In the genomic region with DNA sequence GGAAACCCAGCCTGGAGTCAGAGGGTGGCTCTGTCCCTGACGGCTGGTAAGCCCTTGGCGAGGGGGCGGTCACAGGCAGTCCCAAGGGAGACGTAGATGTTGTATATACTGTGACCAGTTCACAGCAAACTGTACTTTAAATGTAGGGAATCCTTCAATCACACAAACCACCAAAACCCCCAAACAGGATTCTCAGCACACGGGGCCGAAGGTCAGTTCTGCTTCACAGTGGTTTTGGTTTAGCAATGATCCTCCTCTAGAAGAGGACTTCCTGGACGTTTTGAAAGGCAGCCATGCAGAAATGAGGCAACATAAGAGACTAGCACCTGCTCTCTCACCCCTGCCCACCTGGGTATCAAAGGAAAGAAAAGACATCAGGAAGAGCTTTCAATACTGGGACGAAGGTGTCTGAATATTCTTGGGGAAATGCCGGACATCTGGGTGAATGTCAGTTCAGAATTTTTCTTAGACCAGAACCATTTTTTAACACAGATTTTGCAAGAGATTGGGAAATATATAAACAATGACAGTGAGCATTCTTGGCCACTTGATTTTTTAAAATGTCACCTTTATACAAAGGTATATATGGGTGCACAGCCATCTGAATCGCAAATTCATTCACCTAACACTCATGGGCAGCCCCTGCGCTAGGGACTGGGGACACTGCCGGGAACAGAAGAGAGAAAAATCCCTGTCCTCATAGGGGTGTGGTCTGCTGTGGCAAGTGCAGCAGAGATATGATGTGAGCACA, we compare ENCODE assay signal across 1 cellular context.
TF ChIP-seq lines count a peak whose summit lies in the region.

No MANE protein-coding gene starts in this region.

TF ChIP-seq in GM12878, 131 proteins besides CTCF, POLR2A, EP300 and RAD21 (continued from another document and continues in another):
- TF ChIP-seq, protein P1, sequence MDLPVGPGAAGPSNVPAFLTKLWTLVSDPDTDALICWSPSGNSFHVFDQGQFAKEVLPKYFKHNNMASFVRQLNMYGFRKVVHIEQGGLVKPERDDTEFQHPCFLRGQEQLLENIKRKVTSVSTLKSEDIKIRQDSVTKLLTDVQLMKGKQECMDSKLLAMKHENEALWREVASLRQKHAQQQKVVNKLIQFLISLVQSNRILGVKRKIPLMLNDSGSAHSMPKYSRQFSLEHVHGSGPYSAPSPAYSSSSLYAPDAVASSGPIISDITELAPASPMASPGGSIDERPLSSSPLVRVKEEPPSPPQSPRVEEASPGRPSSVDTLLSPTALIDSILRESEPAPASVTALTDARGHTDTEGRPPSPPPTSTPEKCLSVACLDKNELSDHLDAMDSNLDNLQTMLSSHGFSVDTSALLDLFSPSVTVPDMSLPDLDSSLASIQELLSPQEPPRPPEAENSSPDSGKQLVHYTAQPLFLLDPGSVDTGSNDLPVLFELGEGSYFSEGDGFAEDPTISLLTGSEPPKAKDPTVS (IDR thresholded peaks at IDR 0.05; ENCODE audit: low read depth, low read length): no peak
- TF ChIP-seq FOXM1 (IDR thresholded peaks at IDR 0.05; ENCODE audit: low read depth, low read length) (no peak), ATF3 (IDR thresholded peaks at IDR 0.05; ENCODE audit: borderline replicate concordance, extremely low read depth, low read depth, low read length) (no peak), PRDM15 (CRISPR knock-in tag; IDR thresholded peaks at IDR 0.05) (no peak), FOXK2 (IDR thresholded peaks at IDR 0.05) (no peak), CBX5 (IDR thresholded peaks at IDR 0.05; ENCODE audit: low read depth) (no peak), PKNOX1 (IDR thresholded peaks at IDR 0.05) (peak; percentile 39), ETV6 (conservative IDR thresholded peaks at IDR 0.05 in 1 of 2, IDR thresholded peaks at IDR 0.05 in 1 of 2; ENCODE audit: borderline replicate concordance in 1 of 2, low read depth in 1 of 2) (no peak), POU2F2 (IDR thresholded peaks at IDR 0.05; ENCODE audit: borderline replicate concordance, low read depth, low read length) (no peak), ATF7 (IDR thresholded peaks at IDR 0.05; ENCODE audit: low read depth) (peak; percentile 67), IRF4 (IDR thresholded peaks at IDR 0.05; ENCODE audit: low read depth, low read length) (no peak), IKZF2 (IDR thresholded peaks at IDR 0.05) (peak; percentile 88 to 91), FOS (IDR thresholded peaks at IDR 0.05; ENCODE audit: borderline replicate concordance, extremely low read depth, insufficient read length) (no peak), NR2C1 (IDR thresholded peaks at IDR 0.05) (no peak; the same call in 1 of the 2 replicates), PAX5 (IDR thresholded peaks at IDR 0.05; ENCODE audit: borderline replicate concordance, low read depth, low read length) (peak; percentile 75; the same call in 1 of the 2 replicates), LARP7 (IDR thresholded peaks at IDR 0.05) (no peak), GABPA (IDR thresholded peaks at IDR 0.05; ENCODE audit: low read depth) (no peak), ZZZ3 (IDR thresholded peaks at IDR 0.05; ENCODE audit: control insufficient read depth, insufficient read length, low read depth) (no peak), PAX8 (IDR thresholded peaks at IDR 0.05) (no peak), MYC (IDR thresholded peaks at IDR 0.05; ENCODE audit: insufficient read depth, insufficient read length, insufficient replicate concordance, low read length, severe bottlenecking) (no peak), SIN3A (IDR thresholded peaks at IDR 0.05; ENCODE audit: low read depth, low read length) (0 out of 2 replicates have a peak, but pooled peaks have one; percentile 40), CUX1 (IDR thresholded peaks at IDR 0.05; ENCODE audit: insufficient replicate concordance, low read depth, low read length) (peak; percentile 84), TBL1XR1 (IDR thresholded peaks at IDR 0.05; ENCODE audit: low read depth, low read length) (no peak)
- TF ChIP-seq, protein P2, sequence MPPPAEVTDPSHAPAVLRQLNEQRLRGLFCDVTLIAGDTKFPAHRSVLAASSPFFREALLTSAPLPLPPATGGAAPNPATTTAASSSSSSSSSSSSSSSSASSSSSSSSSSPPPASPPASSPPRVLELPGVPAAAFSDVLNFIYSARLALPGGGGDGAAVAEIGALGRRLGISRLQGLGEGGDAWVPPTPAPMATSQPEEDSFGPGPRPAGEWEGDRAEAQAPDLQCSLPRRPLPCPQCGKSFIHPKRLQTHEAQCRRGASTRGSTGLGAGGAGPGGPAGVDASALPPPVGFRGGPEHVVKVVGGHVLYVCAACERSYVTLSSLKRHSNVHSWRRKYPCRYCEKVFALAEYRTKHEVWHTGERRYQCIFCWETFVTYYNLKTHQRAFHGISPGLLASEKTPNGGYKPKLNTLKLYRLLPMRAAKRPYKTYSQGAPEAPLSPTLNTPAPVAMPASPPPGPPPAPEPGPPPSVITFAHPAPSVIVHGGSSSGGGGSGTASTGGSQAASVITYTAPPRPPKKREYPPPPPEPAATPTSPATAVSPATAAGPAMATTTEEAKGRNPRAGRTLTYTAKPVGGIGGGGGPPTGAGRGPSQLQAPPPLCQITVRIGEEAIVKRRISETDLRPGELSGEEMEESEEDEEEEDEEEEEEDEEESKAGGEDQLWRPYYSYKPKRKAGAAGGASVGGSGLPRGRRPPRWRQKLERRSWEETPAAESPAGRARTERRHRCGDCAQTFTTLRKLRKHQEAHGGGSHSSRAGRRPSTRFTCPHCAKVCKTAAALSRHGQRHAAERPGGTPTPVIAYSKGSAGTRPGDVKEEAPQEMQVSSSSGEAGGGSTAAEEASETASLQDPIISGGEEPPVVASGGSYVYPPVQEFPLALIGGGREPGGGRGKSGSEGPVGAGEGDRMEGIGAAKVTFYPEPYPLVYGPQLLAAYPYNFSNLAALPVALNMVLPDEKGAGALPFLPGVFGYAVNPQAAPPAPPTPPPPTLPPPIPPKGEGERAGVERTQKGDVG (CRISPR knock-in tag; IDR thresholded peaks at IDR 0.05): no peak
- TF ChIP-seq, protein P3, sequence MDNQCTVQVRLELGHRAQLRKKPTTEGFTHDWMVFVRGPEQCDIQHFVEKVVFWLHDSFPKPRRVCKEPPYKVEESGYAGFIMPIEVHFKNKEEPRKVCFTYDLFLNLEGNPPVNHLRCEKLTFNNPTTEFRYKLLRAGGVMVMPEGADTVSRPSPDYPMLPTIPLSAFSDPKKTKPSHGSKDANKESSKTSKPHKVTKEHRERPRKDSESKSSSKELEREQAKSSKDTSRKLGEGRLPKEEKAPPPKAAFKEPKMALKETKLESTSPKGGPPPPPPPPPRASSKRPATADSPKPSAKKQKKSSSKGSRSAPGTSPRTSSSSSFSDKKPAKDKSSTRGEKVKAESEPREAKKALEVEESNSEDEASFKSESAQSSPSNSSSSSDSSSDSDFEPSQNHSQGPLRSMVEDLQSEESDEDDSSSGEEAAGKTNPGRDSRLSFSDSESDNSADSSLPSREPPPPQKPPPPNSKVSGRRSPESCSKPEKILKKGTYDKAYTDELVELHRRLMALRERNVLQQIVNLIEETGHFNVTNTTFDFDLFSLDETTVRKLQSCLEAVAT (IDR thresholded peaks at IDR 0.05): peak; percentile 86
- TF ChIP-seq, protein P4, sequence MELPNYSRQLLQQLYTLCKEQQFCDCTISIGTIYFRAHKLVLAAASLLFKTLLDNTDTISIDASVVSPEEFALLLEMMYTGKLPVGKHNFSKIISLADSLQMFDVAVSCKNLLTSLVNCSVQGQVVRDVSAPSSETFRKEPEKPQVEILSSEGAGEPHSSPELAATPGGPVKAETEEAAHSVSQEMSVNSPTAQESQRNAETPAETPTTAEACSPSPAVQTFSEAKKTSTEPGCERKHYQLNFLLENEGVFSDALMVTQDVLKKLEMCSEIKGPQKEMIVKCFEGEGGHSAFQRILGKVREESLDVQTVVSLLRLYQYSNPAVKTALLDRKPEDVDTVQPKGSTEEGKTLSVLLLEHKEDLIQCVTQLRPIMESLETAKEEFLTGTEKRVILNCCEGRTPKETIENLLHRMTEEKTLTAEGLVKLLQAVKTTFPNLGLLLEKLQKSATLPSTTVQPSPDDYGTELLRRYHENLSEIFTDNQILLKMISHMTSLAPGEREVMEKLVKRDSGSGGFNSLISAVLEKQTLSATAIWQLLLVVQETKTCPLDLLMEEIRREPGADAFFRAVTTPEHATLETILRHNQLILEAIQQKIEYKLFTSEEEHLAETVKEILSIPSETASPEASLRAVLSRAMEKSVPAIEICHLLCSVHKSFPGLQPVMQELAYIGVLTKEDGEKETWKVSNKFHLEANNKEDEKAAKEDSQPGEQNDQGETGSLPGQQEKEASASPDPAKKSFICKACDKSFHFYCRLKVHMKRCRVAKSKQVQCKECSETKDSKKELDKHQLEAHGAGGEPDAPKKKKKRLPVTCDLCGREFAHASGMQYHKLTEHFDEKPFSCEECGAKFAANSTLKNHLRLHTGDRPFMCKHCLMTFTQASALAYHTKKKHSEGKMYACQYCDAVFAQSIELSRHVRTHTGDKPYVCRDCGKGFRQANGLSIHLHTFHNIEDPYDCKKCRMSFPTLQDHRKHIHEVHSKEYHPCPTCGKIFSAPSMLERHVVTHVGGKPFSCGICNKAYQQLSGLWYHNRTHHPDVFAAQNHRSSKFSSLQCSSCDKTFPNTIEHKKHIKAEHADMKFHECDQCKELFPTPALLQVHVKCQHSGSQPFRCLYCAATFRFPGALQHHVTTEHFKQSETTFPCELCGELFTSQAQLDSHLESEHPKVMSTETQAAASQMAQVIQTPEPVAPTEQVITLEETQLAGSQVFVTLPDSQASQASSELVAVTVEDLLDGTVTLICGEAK (IDR thresholded peaks at IDR 0.05; ENCODE audit: borderline replicate concordance): no peak
